ENCODE assay signal across 10 cellular contexts in genomic region chr15:63517614-63518013, GRCh38. TPM values are rescaled to one million over a fixed set of nuclear protein-coding genes. Genes with fewer than 3 reads are reported as not detected.
A peak's percentile ranks its signal among the peaks of the same experiment; 100 is the strongest.
DNase-seq lines count a peak whose midpoint lies in the region; ATAC-seq and TF ChIP-seq lines count a peak whose summit lies in the region.
"Had no signal": no experiment of that assay in that cellular context is flagged by ENCODE, and none has a peak within 500 bp of the region (broad histone marks: within the 10 kb centered on the region; RNA-seq: fewer than 3 reads in every experiment).

No MANE protein-coding gene starts in this region.

- peaks cover 47% of the 10 kb centered on the region for H3K4me1 Mint-ChIP-seq in GM23338
- H3K4me1 Mint-ChIP-seq in progenitor cell of endocrine pancreas (ENCODE audit: low read depth), result peaks cover 25% of the 10 kb centered on the region
- peaks cover 29% of the 10 kb centered on the region for H3K4me1 Mint-ChIP-seq in neural progenitor cell

- BruUV-seq in PC-9 (replicated peaks; lab: Mats Ljungman, UMichigan), result no TSS peak

- H3K9ac ChIP-seq in neural progenitor cell, result no peak overlapping the region

- no peaks in the 10 kb centered on the region for H3K79me2 ChIP-seq in GM23338 (replicated peaks; ENCODE audit: insufficient read depth)
- peaks cover 100% of the 10 kb centered on the region for H3K79me2 ChIP-seq in PC-9 (ENCODE audit: low read depth)
- peaks cover 95% of the 10 kb centered on the region for H3K79me2 ChIP-seq in neural progenitor cell (ENCODE audit: low read depth)

- H3K27me3 ChIP-seq in GM23338 (ENCODE audit: insufficient read depth), result no peaks in the 10 kb centered on the region; the same call in 1 of the 2 replicates
- H3K27me3 ChIP-seq in PC-9 (ENCODE audit: insufficient read depth, low read depth), result no peaks in the 10 kb centered on the region
- no peaks in the 10 kb centered on the region for H3K27me3 ChIP-seq in neural progenitor cell

- no peak overlapping the region for H3K27ac ChIP-seq in GM23338 (ENCODE audit: low read depth)
- H3K27ac ChIP-seq in PC-9, result peak overlapping the region; percentile 35
- peak overlapping the region; percentile 88 for H3K27ac ChIP-seq in epithelial cell of prostate
- H3K27ac ChIP-seq in neural progenitor cell, result no peak overlapping the region

- H3K4me2 ChIP-seq in GM23338 (peak overlapping the region; percentile 55), PC-9 (peak overlapping the region; percentile 50), neural progenitor cell (no peak overlapping the region)

- DNase-seq in GM23338 (ENCODE audit: low spot score) (peak; percentile 44), PC-9 (no peak), epithelial cell of prostate (ENCODE audit: low read depth, low spot score) (no peak), progenitor cell of endocrine pancreas (ENCODE audit: low spot score, unreplicated experiment) (no peak), neural progenitor cell (ENCODE audit: low spot score) (no peak)
- DNase-seq: islet precursor cell, NCI-H2227 treated with DMSO at 0.1 percent for 48 hours had no signal

- H3K36me3 Mint-ChIP-seq in GM23338 (ENCODE audit: low read depth) (no peaks in the 10 kb centered on the region), progenitor cell of endocrine pancreas (ENCODE audit: insufficient read depth) (no peaks in the 10 kb centered on the region), neural progenitor cell (peaks cover 7% of the 10 kb centered on the region)

- H3K9me2 ChIP-seq in GM23338 (ENCODE audit: insufficient read depth) (no peaks in the 10 kb centered on the region), PC-9 (ENCODE audit: insufficient read depth) (no peaks in the 10 kb centered on the region)

- peak; percentile 95 for ATAC-seq in GM23338
- no peak for ATAC-seq in GM19452 (IDR thresholded peaks at IDR 0.05; ENCODE audit: unreplicated experiment)
- no peak for ATAC-seq in GM21367 (IDR thresholded peaks at IDR 0.05; ENCODE audit: unreplicated experiment)

- H3K4me3 ChIP-seq in GM23338, result no peak overlapping the region
- H3K4me3 ChIP-seq in PC-9, result no peak overlapping the region
- H3K4me3 ChIP-seq in neural progenitor cell, result no peak overlapping the region

- H3K9me3 ChIP-seq in PC-9 (ENCODE audit: insufficient read depth, low read depth) (no peaks in the 10 kb centered on the region), neural progenitor cell (ENCODE audit: low read depth) (no peaks in the 10 kb centered on the region)

- H3K4me3 Mint-ChIP-seq in GM23338, result peak overlapping the region; percentile 16; the same call in 2 of the 3 replicates
- no peak overlapping the region for H3K4me3 Mint-ChIP-seq in progenitor cell of endocrine pancreas (ENCODE audit: low read depth)
- no peak overlapping the region for H3K4me3 Mint-ChIP-seq in neural progenitor cell
- H3K4me3 Mint-ChIP-seq: T-helper 1 cell treated with Interleukin-12 subunit alpha and Interleukin-12 subunit beta and Interleukin-4 antibody, amounts not matched to agents 30 μg/mL and 1 μg/mL, for 36 hours had no signal

- CTCF ChIA-PET in PC-9 (lab: Charles Lee), result interaction anchor here (0.9 kb wide), 1 partner anchor 11 kb away, joined by 3 read pairs; no protein-coding TSS in a partner anchor

- intact Hi-C loops in PC-9 (cut with micrococcal nuclease; ENCODE audit: unreplicated experiment), result no loop called here

- no peak overlapping the region for H2AFZ ChIP-seq in GM23338
- no peak overlapping the region for H2AFZ ChIP-seq in PC-9
- no peak overlapping the region for H2AFZ ChIP-seq in neural progenitor cell (replicated peaks)

- H3F3A ChIP-seq in GM23338 (replicated peaks; ENCODE audit: low read depth) (no peaks in the 10 kb centered on the region), PC-9 (ENCODE audit: insufficient read depth, low read depth) (peaks cover 11% of the 10 kb centered on the region; the same call in 1 of the 2 replicates), neural progenitor cell (ENCODE audit: low read depth) (peaks cover 5% of the 10 kb centered on the region)

- H3K27ac Mint-ChIP-seq in GM23338 (no peak overlapping the region), progenitor cell of endocrine pancreas (peak overlapping the region; percentile 70), neural progenitor cell (no peak overlapping the region)
- H3K27ac Mint-ChIP-seq: T-helper 1 cell treated with Interleukin-12 subunit alpha and Interleukin-12 subunit beta and Interleukin-4 antibody, amounts not matched to agents 30 μg/mL and 1 μg/mL, for 36 hours had no signal

- no peaks in the 10 kb centered on the region for H3K9me3 Mint-ChIP-seq in GM23338
- H3K9me3 Mint-ChIP-seq in progenitor cell of endocrine pancreas (ENCODE audit: low read depth), result no peaks in the 10 kb centered on the region
- no peaks in the 10 kb centered on the region for H3K9me3 Mint-ChIP-seq in neural progenitor cell
- H3K9me3 Mint-ChIP-seq: T-helper 1 cell treated with Interleukin-12 subunit alpha and Interleukin-12 subunit beta and Interleukin-4 antibody, amounts not matched to agents 30 μg/mL and 1 μg/mL, for 36 hours had no signal

- peaks cover 29% of the 10 kb centered on the region for H3K4me1 ChIP-seq in GM23338 (ENCODE audit: insufficient read depth)
- peaks cover 54% of the 10 kb centered on the region for H3K4me1 ChIP-seq in PC-9 (replicated peaks; ENCODE audit: insufficient read depth)
- H3K4me1 ChIP-seq in neural progenitor cell, result peaks cover 21% of the 10 kb centered on the region

- no peaks in the 10 kb centered on the region for H3K36me3 ChIP-seq in GM23338 (ENCODE audit: insufficient read depth)
- H3K36me3 ChIP-seq in PC-9 (ENCODE audit: low read depth), result no peaks in the 10 kb centered on the region; the same call in 1 of the 2 replicates
- no peaks in the 10 kb centered on the region for H3K36me3 ChIP-seq in neural progenitor cell

- H3K27me3 Mint-ChIP-seq in GM23338 (ENCODE audit: insufficient read depth, low read depth, poor library complexity) (peaks cover 4% of the 10 kb centered on the region), progenitor cell of endocrine pancreas (no peaks in the 10 kb centered on the region), neural progenitor cell (ENCODE audit: insufficient read depth, low read depth) (peaks cover 2% of the 10 kb centered on the region)

- TF ChIP-seq CTCF in GM23338 (conservative IDR thresholded peaks at IDR 0.05; ENCODE audit: low read depth in 2 of 2) (no peak), PC-9 (conservative IDR thresholded peaks at IDR 0.05) (no peak), progenitor cell of endocrine pancreas (IDR thresholded peaks at IDR 0.05; ENCODE audit: unreplicated experiment) (no peak), neural progenitor cell (IDR thresholded peaks at IDR 0.05) (no peak)

- POLR2A ChIA-PET in PC-9 (lab: Charles Lee; ENCODE audit: unreplicated experiment), result interaction anchor here (0.6 kb wide), 1 partner anchor 13 kb away, joined by 3 read pairs; the partner anchor contains the start of gene USP3

- no peaks in the 10 kb centered on the region for H4K20me1 ChIP-seq in GM23338 (replicated peaks; ENCODE audit: insufficient read depth)
- H4K20me1 ChIP-seq in PC-9 (ENCODE audit: insufficient read depth), result no peaks in the 10 kb centered on the region; the same call in 1 of the 2 replicates
- H4K20me1 ChIP-seq in neural progenitor cell (ENCODE audit: low read depth), result peaks cover 100% of the 10 kb centered on the region

RNA-seq across cellular contexts. Expression of gene USP3, which starts 13.2 kb away (rescaled TPM):
- total RNA-seq in GM23338 (2014; rRNA removed; shearing (Covaris generic)), result 9.7 and 22.5 TPM in 2 replicates
- 7.6 and 9.9 TPM in 2 replicates for polyA plus RNA-seq in GM23338 (2016; fragmentation: Nextera tagmentation; extraction: Ambion mirVana)
- 57.5 and 59.7 TPM in 2 replicates for total RNA-seq in PC-9 (2021)
- 77.0 and 81.2 TPM in 2 replicates for total RNA-seq in progenitor cell of endocrine pancreas
- total RNA-seq in neural progenitor cell (ENCODE audit: low replicate concordance), result 48.8 and 64.2 TPM in 2 replicates

Comparison
In these comparisons a context has a peak if more than half of its experiments do, and no peak if none do; other contexts are left out.
1. H3K27ac ChIP-seq: peak in PC-9 (single experiment) and epithelial cell of prostate (single experiment); none in GM23338 (single experiment) and neural progenitor cell (single experiment).